ENCODE assay signal across 8 cellular contexts in the genomic region with DNA sequence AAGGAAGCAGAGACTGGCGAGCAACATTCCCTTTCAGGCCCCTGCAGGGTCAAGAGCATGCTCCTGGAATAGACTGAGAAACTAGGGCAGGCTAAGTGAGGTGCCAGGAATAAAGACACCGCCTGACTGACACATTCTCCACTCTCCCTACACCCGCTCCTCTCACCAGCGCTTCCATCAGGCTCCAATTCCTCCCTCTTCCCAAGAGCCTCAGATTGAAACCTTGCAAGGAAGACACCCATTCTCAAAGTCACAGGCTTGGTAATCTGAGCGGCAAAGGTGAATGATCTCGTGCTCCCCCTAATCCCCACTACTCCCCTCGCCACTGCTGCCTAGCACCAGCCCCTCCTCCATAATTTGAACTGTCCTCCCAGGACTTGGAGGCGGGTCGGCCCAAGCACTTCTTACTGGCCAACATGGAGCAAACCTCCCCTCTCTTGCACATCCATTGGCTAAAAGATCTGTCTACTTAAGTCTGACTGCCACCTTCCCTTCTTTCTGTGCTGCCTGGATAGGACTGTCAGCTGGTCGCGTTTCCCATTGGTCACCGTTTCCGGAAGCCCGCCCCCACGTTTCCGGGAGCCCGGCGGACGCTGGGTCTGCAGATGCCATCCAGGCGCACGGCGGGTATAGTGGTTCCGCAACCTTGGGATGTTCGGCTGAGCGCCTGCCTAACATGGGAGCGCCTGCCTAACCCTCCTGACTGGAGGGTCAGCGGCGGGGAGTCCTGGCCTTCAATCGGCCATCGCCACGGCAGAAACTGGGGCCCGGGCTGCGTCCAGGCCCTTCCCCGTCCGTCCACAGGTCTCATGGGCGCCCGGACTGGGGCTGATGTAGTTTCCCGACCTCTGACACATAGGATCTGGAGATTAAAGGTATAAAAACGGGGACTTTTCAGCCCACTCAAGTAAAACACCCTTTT. TPM values are rescaled to one million over a fixed set of nuclear protein-coding genes. Genes with fewer than 3 reads are reported as not detected.
DNase-seq lines count a peak whose midpoint lies in the region; ATAC-seq, FAIRE-seq and TF ChIP-seq lines count a peak whose summit lies in the region.

No MANE protein-coding gene starts in this region.

- H3K27me3 ChIP-seq in bronchial epithelial cell (ENCODE audit: control insufficient read depth, insufficient read depth, low read length): no peaks in the 10 kb centered on the region

- TF ChIP-seq CTCF in bronchial epithelial cell (IDR thresholded peaks at IDR 0.05; ENCODE audit: insufficient read depth, low read length, severe bottlenecking): no peak

- H3K36me3 ChIP-seq in bronchial epithelial cell (ENCODE audit: control insufficient read depth, insufficient read depth, low read length): peaks cover 5% of the 10 kb centered on the region

- peak overlapping the region; percentile 74 for H3K4me3 ChIP-seq in bronchial epithelial cell (ENCODE audit: low read depth, low read length)

- FAIRE-seq in bronchial epithelial cell (lab: Jason Lieb, UNC): peak; percentile 98

- ATAC-seq in GM21619 (IDR thresholded peaks at IDR 0.05; ENCODE audit: unreplicated experiment): no peak

- peak; percentile 98 for DNase-seq in DMS 273 (lab: John Stamatoyannopoulos, UW; ENCODE audit: unreplicated experiment)
- peak; percentile 25 for DNase-seq in HuH-7.5 (ENCODE audit: low spot score)
- peak; percentile 89 to 96 for DNase-seq in SHP77 (lab: John Stamatoyannopoulos, UW)
- DNase-seq in bronchial epithelial cell (ENCODE audit: low read depth): peak; percentile 98
- peak; percentile 74 for DNase-seq in kidney glomerular epithelial cell (lab: John Stamatoyannopoulos, UW)
- DNase-seq in stimulated activated CD8-positive, alpha-beta memory T cell treated with anti-CD3 and anti-CD28 coated beads, Interleukin-15, amount 100 ng/mL, for 48 hours (ENCODE audit: low read depth in 2 of 2): peak; percentile 9 to 20
- DNase-seq in NOMO-1 treated with dmso at 0.1 percent for 144 hours (lab: John Stamatoyannopoulos, UW; ENCODE audit: unreplicated experiment): no peak

RNA-seq across cellular contexts. Expression of gene ZNF383, which starts 33.6 kb away (rescaled TPM):
- total RNA-seq in bronchial epithelial cell: 6.8 and 9.5 TPM in 2 replicates

RNA-seq across cellular contexts. Expression of gene ZNF585B, which starts 41.2 kb away (rescaled TPM):
- 11.6 and 13.4 TPM in 2 replicates for total RNA-seq in bronchial epithelial cell
